9 cellular contexts compared by ENCODE assay signal in genomic region chr9:132006657-132007370, GRCh38.
DNase-seq lines count a peak whose midpoint lies in the region; ATAC-seq and TF ChIP-seq lines count a peak whose summit lies in the region.
"Had no signal": no experiment of that assay in that cellular context is flagged by ENCODE, and none has a peak within 500 bp of the region (broad histone marks: within the 10 kb centered on the region; RNA-seq: fewer than 3 reads in every experiment).

No MANE protein-coding gene starts in this region.

- no peak overlapping the region for H2BK5ac ChIP-seq in H9 (ENCODE audit: insufficient read length, low read length)

- H3K23me2 ChIP-seq in H9 (ENCODE audit: insufficient read length, low read depth, low read length, poor library complexity, severe bottlenecking): no peaks in the 10 kb centered on the region

- no peaks in the 10 kb centered on the region for H3K79me2 ChIP-seq in H9 (ENCODE audit: insufficient read depth, low read length)

- H3K14ac ChIP-seq in H9 (ENCODE audit: insufficient read depth, low read length): no peak overlapping the region

- DNase-seq in GM13977 (ENCODE audit: low spot score) (peak; percentile 62), H9 (no peak), NCI-H2227 treated with DMSO at 0.1 percent for 48 hours (lab: John Stamatoyannopoulos, UW) (peak; percentile 53), HUDEP-2 (lab: John Stamatoyannopoulos, UW; ENCODE audit: unreplicated experiment in 76 of 76) (no peak), AG08395 (ENCODE audit: low spot score) (no peak)
- DNase-seq in effector memory CD8-positive, alpha-beta T cell: no peak
- DNase-seq in stimulated activated naive CD8-positive, alpha-beta T cell treated with anti-CD3 and anti-CD28 coated beads, Interleukin-15, amount 100 ng/mL, for 72 hours: peak; percentile 26 to 64

- no peaks in the 10 kb centered on the region for H4K20me1 ChIP-seq in H9 (ENCODE audit: control insufficient read depth, insufficient read depth, insufficient read length)

- peaks cover 0 to 3% (median 0%) of the 10 kb centered on the region in 3 experiments; a peak in 2 of 7 replicates for H3K36me3 Mint-ChIP-seq in H9 (ENCODE audit: insufficient read depth in 1 of 3, low read depth in 3 of 3)
- H3K36me3 Mint-ChIP-seq in effector memory CD8-positive, alpha-beta T cell (ENCODE audit: insufficient read depth): no peaks in the 10 kb centered on the region

- H4K91ac ChIP-seq in H9 (ENCODE audit: insufficient read length, low read depth, low read length): no peak overlapping the region

- H3K27me3 ChIP-seq in H9 (ENCODE audit: insufficient read depth, low read length): no peaks in the 10 kb centered on the region

- H2BK15ac ChIP-seq in H9 (ENCODE audit: low read depth, low read length): no peak overlapping the region

- no peaks in the 10 kb centered on the region for H3K27me3 Mint-ChIP-seq in H9 (ENCODE audit: low read depth)
- H3K27me3 Mint-ChIP-seq in effector memory CD8-positive, alpha-beta T cell: no peaks in the 10 kb centered on the region
- no peaks in the 10 kb centered on the region for H3K27me3 Mint-ChIP-seq in stimulated activated naive CD8-positive, alpha-beta T cell treated with anti-CD3 and anti-CD28 coated beads, Interleukin-15, amount 100 ng/mL, for 72 hours

- ATAC-seq in effector memory CD8-positive, alpha-beta T cell (replicated peaks): peak; percentile 77
- ATAC-seq in stimulated activated naive CD8-positive, alpha-beta T cell treated with anti-CD3 and anti-CD28 coated beads, Interleukin-15, amount 100 ng/mL, for 72 hours: peak; percentile 99
- ATAC-seq in HG03039 (IDR thresholded peaks at IDR 0.05; ENCODE audit: unreplicated experiment): no peak
- ATAC-seq: HCT116 had no signal

- no peak overlapping the region for H2AFZ ChIP-seq in H9 (ENCODE audit: low read length)

- no peak overlapping the region for H2AK5ac ChIP-seq in H9 (ENCODE audit: insufficient read length, low read length)

- peaks cover 16% of the 10 kb centered on the region; the same call in 1 of the 2 replicates for H3K4me1 ChIP-seq in H9 (ENCODE audit: insufficient read depth, low read length)

- WGBS in H9 (ENCODE audit: extremely low coverage, insufficient read length, low lambda C conversion rate): no CpG with 5 or more reads among the region's 9 CpGs

- H3K79me1 ChIP-seq in H9 (ENCODE audit: insufficient read depth, low read depth, low read length, poor library complexity, severe bottlenecking): no peaks in the 10 kb centered on the region

- peak overlapping the region in 1 of 3 experiments; percentile 68; a peak in 2 of 7 replicates for H3K27ac Mint-ChIP-seq in H9
- H3K27ac Mint-ChIP-seq in effector memory CD8-positive, alpha-beta T cell: peak overlapping the region; percentile 18 to 65
- no peak overlapping the region for H3K27ac Mint-ChIP-seq in stimulated activated naive CD8-positive, alpha-beta T cell treated with anti-CD3 and anti-CD28 coated beads, Interleukin-15, amount 100 ng/mL, for 72 hours

- H2BK120ac ChIP-seq in H9 (ENCODE audit: low read depth, low read length, poor library complexity, severe bottlenecking): no peak overlapping the region

- no peak overlapping the region for H4K8ac ChIP-seq in H9 (replicated peaks; ENCODE audit: insufficient read length, low read depth, low read length)

- no peak overlapping the region for H3K56ac ChIP-seq in H9 (ENCODE audit: insufficient read length, low read depth, low read length)

- no peak overlapping the region for H3K4ac ChIP-seq in H9 (ENCODE audit: low read depth, low read length)

- H2BK20ac ChIP-seq in H9 (ENCODE audit: low read depth, low read length, poor library complexity, severe bottlenecking): no peak overlapping the region

- H3K27ac ChIP-seq in H9 (ENCODE audit: insufficient read length, low read depth, low read length): peak overlapping the region; percentile 28

- H3K18ac ChIP-seq in H9 (ENCODE audit: insufficient read length, low read depth, low read length): no peak overlapping the region

- no peak overlapping the region for H2BK12ac ChIP-seq in H9 (ENCODE audit: insufficient read length, low read depth, low read length)

- H3K4me2 ChIP-seq in H9 (ENCODE audit: insufficient read depth, insufficient read length, low read length): no peak overlapping the region

- H3K9ac ChIP-seq in H9 (ENCODE audit: extremely low read depth, insufficient read length, low read length): no peak overlapping the region

- H3T11ph ChIP-seq in H9 (ENCODE audit: low read length): no peak overlapping the region

- no peak overlapping the region for H3K4me3 Mint-ChIP-seq in H9
- peak overlapping the region in 1 of 2 donors; percentile 28 for H3K4me3 Mint-ChIP-seq in effector memory CD8-positive, alpha-beta T cell
- peak overlapping the region in 1 of 2 donors; percentile 5 for H3K4me3 Mint-ChIP-seq in stimulated activated naive CD8-positive, alpha-beta T cell treated with anti-CD3 and anti-CD28 coated beads, Interleukin-15, amount 100 ng/mL, for 72 hours

- H3K23ac ChIP-seq in H9 (ENCODE audit: insufficient read length, low read depth, low read length): no peak overlapping the region

- H4K5ac ChIP-seq in H9 (ENCODE audit: insufficient read length, low read depth, low read length): no peak overlapping the region

- TF ChIP-seq CTCF in GM13977 (IDR thresholded peaks at IDR 0.05; ENCODE audit: extremely low read depth, insufficient read depth, missing control alignments): no peak
- no peak for TF ChIP-seq CTCF in H9 (conservative IDR thresholded peaks at IDR 0.05)

- H3K9me3 Mint-ChIP-seq in H9: no peaks in the 10 kb centered on the region
- no peaks in the 10 kb centered on the region for H3K9me3 Mint-ChIP-seq in effector memory CD8-positive, alpha-beta T cell
- no peaks in the 10 kb centered on the region for H3K9me3 Mint-ChIP-seq in stimulated activated naive CD8-positive, alpha-beta T cell treated with anti-CD3 and anti-CD28 coated beads, Interleukin-15, amount 100 ng/mL, for 72 hours

- no peaks in the 10 kb centered on the region for H3K9me3 ChIP-seq in H9 (ENCODE audit: control insufficient read depth, low read depth, low read length)

- peaks cover 49 to 56% of the 10 kb centered on the region in 2 experiments for H3K4me1 Mint-ChIP-seq in H9
- peaks cover 39 to 51% of the 10 kb centered on the region in 2 donors for H3K4me1 Mint-ChIP-seq in effector memory CD8-positive, alpha-beta T cell (ENCODE audit: low read depth in 2 of 2)
- peaks cover 65% of the 10 kb centered on the region for H3K4me1 Mint-ChIP-seq in stimulated activated naive CD8-positive, alpha-beta T cell treated with anti-CD3 and anti-CD28 coated beads, Interleukin-15, amount 100 ng/mL, for 72 hours

- in situ Hi-C loops in GM13977 (cut with MboI; ENCODE audit: low pct_unique_long_range_greater_than_20kb, low sequenced_read_pairs, unreplicated experiment): no loop called here

Comparison
In these comparisons a context has a peak if more than half of its experiments do, and no peak if none do; other contexts are left out.
1. DNase-seq: peak in GM13977 (single experiment), NCI-H2227 treated with DMSO at 0.1 percent for 48 hours (single experiment) and stimulated activated naive CD8-positive, alpha-beta T cell treated with anti-CD3 and anti-CD28 coated beads, Interleukin-15, amount 100 ng/mL, for 72 hours (2 of 2); none in H9 (single experiment), effector memory CD8-positive, alpha-beta T cell (0 of 3), HUDEP-2 (0 of 76) and AG08395 (single experiment).
2. H3K27ac Mint-ChIP-seq: peak in effector memory CD8-positive, alpha-beta T cell (2 of 2); none in stimulated activated naive CD8-positive, alpha-beta T cell treated with anti-CD3 and anti-CD28 coated beads, Interleukin-15, amount 100 ng/mL, for 72 hours (0 of 2).